30 cellular contexts compared by ENCODE assay signal in genomic region chr15:59384507-59384906, GRCh38. TPM values are rescaled to one million over a fixed set of nuclear protein-coding genes. Genes with fewer than 3 reads are reported as not detected.
DNase-seq lines count a peak whose midpoint lies in the region; FAIRE-seq and TF ChIP-seq lines count a peak whose summit lies in the region.
"Had no signal": no experiment of that assay in that cellular context is flagged by ENCODE, and none has a peak within 500 bp of the region (broad histone marks: within the 10 kb centered on the region; RNA-seq: fewer than 3 reads in every experiment).

No MANE protein-coding gene starts in this region.

- H3K36me3 ChIP-seq in SU-DHL-6 (ENCODE audit: low read length) = peaks cover 15% of the 10 kb centered on the region
- no peaks in the 10 kb centered on the region for H3K36me3 ChIP-seq in small intestine (ENCODE audit: control insufficient read depth in 2 of 2, insufficient read depth in 2 of 2, low read length in 2 of 2)
- no peaks in the 10 kb centered on the region for H3K36me3 ChIP-seq in vagina
- no peaks in the 10 kb centered on the region for H3K36me3 ChIP-seq in neuronal stem cell (replicated peaks in 1 of 2; ENCODE audit: control insufficient read depth in 2 of 2, insufficient read depth in 2 of 2, low read length in 2 of 2)
- H3K36me3 ChIP-seq: neutrophil, right lobe of liver, suprapubic skin had no signal

- H3K9me3 ChIP-seq in SU-DHL-6 (ENCODE audit: insufficient read depth, low read length) (no peaks in the 10 kb centered on the region), small intestine (ENCODE audit: control insufficient read depth, low read depth) (no peaks in the 10 kb centered on the region), vagina (no peaks in the 10 kb centered on the region), neuronal stem cell (replicated peaks in 1 of 2; ENCODE audit: control insufficient read depth in 2 of 2, insufficient read depth in 1 of 2, low read depth in 1 of 2, low read length in 2 of 2) (no peaks in the 10 kb centered on the region)
- H3K9me3 ChIP-seq: esophagus muscularis mucosa, neutrophil, right lobe of liver, suprapubic skin had no signal

- no peak for TF ChIP-seq POLR2A in vagina (IDR thresholded peaks at IDR 0.05)

- no peaks in the 10 kb centered on the region for H3K9me3 Mint-ChIP-seq in activated CD4-positive, alpha-beta T cell treated with anti-CD3 and anti-CD28 coated beads, Interleukin-2, amount 10 ng/mL, durations not matched to agents 7 days and 5 days
- H3K9me3 Mint-ChIP-seq: activated naive CD8-positive, alpha-beta T cell treated with anti-CD3 and anti-CD28 coated beads for 36 hours; activated T-helper 2 cell treated with anti-CD3 and anti-CD28 coated beads, Interferon-gamma antibody, Interleukin-2, Interleukin-4, amounts not matched to agents 10 μg/mL and 5 μg/mL and 100 μg/mL, durations not matched to agents 14 hours and 24 hours and 36 hours; endodermal cell; memory B cell; T-helper 1 cell treated with Interleukin-12 subunit alpha and Interleukin-12 subunit beta and Interleukin-4 antibody, amounts not matched to agents 30 μg/mL and 1 μg/mL, for 36 hours had no signal

- H3K4ac ChIP-seq in neuronal stem cell (ENCODE audit: low read length) = no peak overlapping the region

- no peak overlapping the region for H3K4me3 Mint-ChIP-seq in activated CD4-positive, alpha-beta T cell treated with anti-CD3 and anti-CD28 coated beads, Interleukin-2, amount 10 ng/mL, durations not matched to agents 7 days and 5 days
- H3K4me3 Mint-ChIP-seq: activated naive CD8-positive, alpha-beta T cell treated with anti-CD3 and anti-CD28 coated beads for 36 hours; endodermal cell; memory B cell; T-helper 1 cell treated with Interleukin-12 subunit alpha and Interleukin-12 subunit beta and Interleukin-4 antibody, amounts not matched to agents 30 μg/mL and 1 μg/mL, for 36 hours had no signal

- peaks cover 10% of the 10 kb centered on the region for H3K27me3 Mint-ChIP-seq in activated CD4-positive, alpha-beta T cell treated with anti-CD3 and anti-CD28 coated beads, Interleukin-2, amount 10 ng/mL, durations not matched to agents 7 days and 5 days
- H3K27me3 Mint-ChIP-seq: activated naive CD8-positive, alpha-beta T cell treated with anti-CD3 and anti-CD28 coated beads for 36 hours; memory B cell had no signal

- peak overlapping the region; percentile 8; the same call in 1 of the 2 replicates for H3K27ac ChIP-seq in SU-DHL-6 (ENCODE audit: low read depth, low read length)
- H3K27ac ChIP-seq in small intestine (ENCODE audit: low read depth in 1 of 2, low read length in 1 of 2) = no peak overlapping the region
- H3K27ac ChIP-seq in vagina = no peak overlapping the region
- no peak overlapping the region for H3K27ac ChIP-seq in neuronal stem cell (replicated peaks; ENCODE audit: low read length)
- H3K27ac ChIP-seq: esophagus muscularis mucosa, neutrophil, right lobe of liver, suprapubic skin had no signal

- H3K79me2 ChIP-seq in SU-DHL-6 (ENCODE audit: insufficient read depth, low read length) = peaks cover 21% of the 10 kb centered on the region

- peak overlapping the region; percentile 64 for H3K27ac Mint-ChIP-seq in activated CD4-positive, alpha-beta T cell treated with anti-CD3 and anti-CD28 coated beads, Interleukin-2, amount 10 ng/mL, durations not matched to agents 7 days and 5 days
- H3K27ac Mint-ChIP-seq: activated naive CD8-positive, alpha-beta T cell treated with anti-CD3 and anti-CD28 coated beads for 36 hours; activated T-helper 2 cell treated with anti-CD3 and anti-CD28 coated beads, Interferon-gamma antibody, Interleukin-2, Interleukin-4, amounts not matched to agents 10 μg/mL and 5 μg/mL and 100 μg/mL, durations not matched to agents 14 hours and 24 hours and 36 hours; endodermal cell; memory B cell; T-helper 1 cell treated with Interleukin-12 subunit alpha and Interleukin-12 subunit beta and Interleukin-4 antibody, amounts not matched to agents 30 μg/mL and 1 μg/mL, for 36 hours had no signal

- H3K9me2 ChIP-seq in SU-DHL-6 (replicated peaks; ENCODE audit: insufficient read depth, low read length) = no peaks in the 10 kb centered on the region

- no peak overlapping the region for H4K8ac ChIP-seq in neuronal stem cell (ENCODE audit: low read depth, low read length)

- no peak overlapping the region for H3K23ac ChIP-seq in neuronal stem cell (ENCODE audit: low read depth, low read length, poor library complexity)

- no peak for FAIRE-seq in small intestine (lab: Jason Lieb, UNC)
- FAIRE-seq: GM12892, HTR-8/SVneo had no signal

- TF ChIP-seq CTCF in GM20000 (IDR thresholded peaks at IDR 0.05; ENCODE audit: extremely low read depth, missing control alignments) (no peak), SU-DHL-6 (IDR thresholded peaks at IDR 0.05; ENCODE audit: insufficient read depth, low read length, poor library complexity, severe bottlenecking) (no peak), vagina (IDR thresholded peaks at IDR 0.05) (no peak)

- H2BK12ac ChIP-seq in neuronal stem cell (ENCODE audit: low read length) = no peak overlapping the region

- DNase-seq in activated CD4-positive, alpha-beta T cell treated with anti-CD3 and anti-CD28 coated beads, Interleukin-2, amount 10 ng/mL, durations not matched to agents 7 days and 5 days = peak; percentile 32
- no peak for DNase-seq in activated CD4-positive, alpha-beta T cell treated with anti-CD3 and anti-CD28 coated beads, Interleukin-2, amount 50 U/mL, for 1 hour
- DNase-seq in GM20000 (ENCODE audit: low spot score) (peak; percentile 41), small intestine (peak; percentile 26), vagina (ENCODE audit: extremely low spot score in 2 of 2) (no peak), NCI-H1092 (lab: John Stamatoyannopoulos, UW) (no peak), neuronal stem cell (ENCODE audit: low spot score) (no peak)
- DNase-seq: activated CD4-positive, alpha-beta T cell treated with anti-CD3 and anti-CD28 coated beads for 1 hour; activated naive CD8-positive, alpha-beta T cell treated with anti-CD3 and anti-CD28 coated beads for 36 hours; caudate nucleus; DND-41; endodermal cell; foreskin melanocyte; KBM-7; left cardiac atrium; NCI-H2029 treated with DMSO at 0.1 percent for 48 hours; NCI-H226; right lobe of liver; RPMI8226; stimulated activated CD4-positive, alpha-beta T cell treated with anti-CD3 and anti-CD28 coated beads, Interleukin-12 subunit alpha, Interleukin-12 subunit beta, amount 100 ng/mL, for 4 hours; stimulated activated CD4-positive, alpha-beta T cell treated with anti-CD3 and anti-CD28 coated beads, Interleukin-4, amount 100 ng/mL, for 1 hour had no signal

- H3F3A ChIP-seq in SU-DHL-6 (ENCODE audit: insufficient read depth) = peaks cover 21% of the 10 kb centered on the region

- H3K9ac ChIP-seq in SU-DHL-6 (ENCODE audit: low read length) = no peak overlapping the region
- H3K9ac ChIP-seq in neuronal stem cell (ENCODE audit: low read depth, low read length, poor library complexity) = no peak overlapping the region

- no peak overlapping the region for H3K14ac ChIP-seq in neuronal stem cell (ENCODE audit: low read length)

- H2BK5ac ChIP-seq in neuronal stem cell (ENCODE audit: low read length) = no peak overlapping the region

- no peaks in the 10 kb centered on the region for H4K20me1 ChIP-seq in SU-DHL-6 (ENCODE audit: low read depth, low read length)

- CTCF ChIA-PET in activated CD4-positive, alpha-beta T cell treated with anti-CD3 and anti-CD28 coated beads, Interleukin-2, amount 10 ng/mL, durations not matched to agents 7 days and 5 days (lab: Charles Lee) = interaction anchor here (0.6 to 0.7 kb wide), 5 partner anchors 89 to 1169 kb away, joined by 3 to 5 read pairs (median 4); no protein-coding TSS in a partner anchor

- peaks cover 21% of the 10 kb centered on the region for H3K4me1 Mint-ChIP-seq in activated CD4-positive, alpha-beta T cell treated with anti-CD3 and anti-CD28 coated beads, Interleukin-2, amount 10 ng/mL, durations not matched to agents 7 days and 5 days
- H3K4me1 Mint-ChIP-seq: endodermal cell had no signal

- H3K36me3 Mint-ChIP-seq in activated CD4-positive, alpha-beta T cell treated with anti-CD3 and anti-CD28 coated beads, Interleukin-2, amount 10 ng/mL, durations not matched to agents 7 days and 5 days (ENCODE audit: low read depth) = no peaks in the 10 kb centered on the region
- H3K36me3 Mint-ChIP-seq: activated naive CD8-positive, alpha-beta T cell treated with anti-CD3 and anti-CD28 coated beads for 36 hours had no signal

- H3K18ac ChIP-seq in neuronal stem cell (ENCODE audit: low read length) = no peak overlapping the region

- H2BK15ac ChIP-seq in neuronal stem cell (ENCODE audit: low read length) = no peak overlapping the region

- no peaks in the 10 kb centered on the region for H3K27me3 ChIP-seq in SU-DHL-6 (ENCODE audit: low read length)
- H3K27me3 ChIP-seq in small intestine (ENCODE audit: control insufficient read depth in 2 of 2, insufficient read depth in 2 of 2, low read length in 2 of 2) = no peaks in the 10 kb centered on the region
- no peaks in the 10 kb centered on the region for H3K27me3 ChIP-seq in vagina
- H3K27me3 ChIP-seq in neuronal stem cell (ENCODE audit: control insufficient read depth in 3 of 3, insufficient read depth in 3 of 3, low read depth in 1 of 3, low read length in 3 of 3) = no peaks in the 10 kb centered on the region
- H3K27me3 ChIP-seq: esophagus muscularis mucosa, neutrophil, right lobe of liver, suprapubic skin had no signal

- WGBS in small intestine, 3 donors = 78 to 94% (median 79%) methylated on average over 3 of the region's 3 CpGs
- no CpG with 5 or more reads among the region's 3 CpGs for WGBS in neuronal stem cell (ENCODE audit: extremely low coverage in 2 of 2, insufficient read length in 2 of 2, insufficient replicate concordance in 1 of 2), 2 donors

- no peak overlapping the region for H2AFZ ChIP-seq in SU-DHL-6 (ENCODE audit: low read depth, low read length, severe bottlenecking)
- no peak overlapping the region for H2AFZ ChIP-seq in neuronal stem cell (ENCODE audit: low read length)

- no peak overlapping the region for H3K4me2 ChIP-seq in SU-DHL-6 (ENCODE audit: low read depth, low read length, poor library complexity, severe bottlenecking)
- H3K4me2 ChIP-seq in neuronal stem cell (ENCODE audit: insufficient read depth, low read length, poor library complexity, severe bottlenecking) = no peak overlapping the region

- intact Hi-C loops in vagina (cut with DNase I) = no loop called here

- H4K91ac ChIP-seq in neuronal stem cell (ENCODE audit: low read depth, low read length, poor library complexity) = no peak overlapping the region

- no peaks in the 10 kb centered on the region for H3K79me1 ChIP-seq in neuronal stem cell (ENCODE audit: low read depth, low read length)

- no peak overlapping the region for H2BK120ac ChIP-seq in neuronal stem cell (ENCODE audit: low read depth, low read length)

- H2AK5ac ChIP-seq in neuronal stem cell (ENCODE audit: low read depth, low read length) = no peak overlapping the region

- no peaks in the 10 kb centered on the region for H3K4me1 ChIP-seq in small intestine (ENCODE audit: control insufficient read depth in 2 of 2, insufficient read depth in 1 of 2, low read depth in 1 of 2, low read length in 1 of 2)
- H3K4me1 ChIP-seq in vagina = no peaks in the 10 kb centered on the region
- H3K4me1 ChIP-seq in neuronal stem cell (ENCODE audit: control insufficient read depth in 2 of 2, insufficient read depth in 1 of 2, low read depth in 1 of 2, low read length in 2 of 2) = peaks cover 0 to 7% of the 10 kb centered on the region in 2 donors
- H3K4me1 ChIP-seq: esophagus muscularis mucosa, right lobe of liver had no signal

- POLR2A ChIA-PET in activated CD4-positive, alpha-beta T cell treated with anti-CD3 and anti-CD28 coated beads, Interleukin-2, amount 10 ng/mL, durations not matched to agents 7 days and 5 days (lab: Charles Lee) = interaction anchor here (0.6 kb wide), 1 partner anchor 31 kb away, joined by 3 read pairs; no protein-coding TSS in a partner anchor

- no peak overlapping the region for H3K4me3 ChIP-seq in SU-DHL-6 (ENCODE audit: insufficient read depth, low read length, poor library complexity, severe bottlenecking)
- H3K4me3 ChIP-seq in small intestine (ENCODE audit: low read depth in 1 of 2, low read length in 2 of 2) = no peak overlapping the region
- no peak overlapping the region for H3K4me3 ChIP-seq in vagina
- no peak overlapping the region for H3K4me3 ChIP-seq in neuronal stem cell (ENCODE audit: low read length in 2 of 2)
- H3K4me3 ChIP-seq: esophagus muscularis mucosa, right lobe of liver, suprapubic skin had no signal

RNA-seq across cellular contexts. Expression of gene MYO1E, which starts 11.8 kb away (rescaled TPM):
- total RNA-seq in activated CD4-positive, alpha-beta T cell treated with anti-CD3 and anti-CD28 coated beads, Interleukin-2, amount 10 ng/mL, durations not matched to agents 7 days and 5 days = 10 to 100 TPM; 12.9 to 14.0 TPM
- 100 to 1,000 TPM in 1 of 3 donors, 10 to 100 TPM in 2; 32.3 to 122 (median 85.9) TPM for polyA plus RNA-seq in small intestine
- total RNA-seq in vagina = 16.9 TPM
- polyA plus RNA-seq in neuronal stem cell (2013, experiment 1 of 2) = 7.1 TPM
- polyA plus RNA-seq in neuronal stem cell (2013, experiment 2 of 2) = 7.4 TPM

RNA-seq across cellular contexts. Expression of gene FAM81A, which starts 53.5 kb away (rescaled TPM):
- total RNA-seq in activated CD4-positive, alpha-beta T cell treated with anti-CD3 and anti-CD28 coated beads, Interleukin-2, amount 10 ng/mL, durations not matched to agents 7 days and 5 days = under 1 TPM; 0.57 to 0.73 TPM
- 1 to 10 TPM in 2 of 3 donors, not detected in 1; 1.1 to 2.7 TPM for polyA plus RNA-seq in small intestine
- total RNA-seq in vagina = 0.49 TPM
- 1.0 TPM for polyA plus RNA-seq in neuronal stem cell (2013, experiment 1 of 2)
- 1.6 TPM for polyA plus RNA-seq in neuronal stem cell (2013, experiment 2 of 2)

Comparison
In these comparisons a context has a peak if more than half of its experiments do, and no peak if none do; other contexts are left out.
1. DNase-seq: peak in activated CD4-positive, alpha-beta T cell treated with anti-CD3 and anti-CD28 coated beads, Interleukin-2, amount 10 ng/mL, durations not matched to agents 7 days and 5 days (single experiment), GM20000 (single experiment) and small intestine (single experiment); none in activated CD4-positive, alpha-beta T cell treated with anti-CD3 and anti-CD28 coated beads, Interleukin-2, amount 50 U/mL, for 1 hour (single experiment), vagina (0 of 2), NCI-H1092 (single experiment) and neuronal stem cell (single experiment).